8 cellular contexts compared by ENCODE assay signal in the genomic region with DNA sequence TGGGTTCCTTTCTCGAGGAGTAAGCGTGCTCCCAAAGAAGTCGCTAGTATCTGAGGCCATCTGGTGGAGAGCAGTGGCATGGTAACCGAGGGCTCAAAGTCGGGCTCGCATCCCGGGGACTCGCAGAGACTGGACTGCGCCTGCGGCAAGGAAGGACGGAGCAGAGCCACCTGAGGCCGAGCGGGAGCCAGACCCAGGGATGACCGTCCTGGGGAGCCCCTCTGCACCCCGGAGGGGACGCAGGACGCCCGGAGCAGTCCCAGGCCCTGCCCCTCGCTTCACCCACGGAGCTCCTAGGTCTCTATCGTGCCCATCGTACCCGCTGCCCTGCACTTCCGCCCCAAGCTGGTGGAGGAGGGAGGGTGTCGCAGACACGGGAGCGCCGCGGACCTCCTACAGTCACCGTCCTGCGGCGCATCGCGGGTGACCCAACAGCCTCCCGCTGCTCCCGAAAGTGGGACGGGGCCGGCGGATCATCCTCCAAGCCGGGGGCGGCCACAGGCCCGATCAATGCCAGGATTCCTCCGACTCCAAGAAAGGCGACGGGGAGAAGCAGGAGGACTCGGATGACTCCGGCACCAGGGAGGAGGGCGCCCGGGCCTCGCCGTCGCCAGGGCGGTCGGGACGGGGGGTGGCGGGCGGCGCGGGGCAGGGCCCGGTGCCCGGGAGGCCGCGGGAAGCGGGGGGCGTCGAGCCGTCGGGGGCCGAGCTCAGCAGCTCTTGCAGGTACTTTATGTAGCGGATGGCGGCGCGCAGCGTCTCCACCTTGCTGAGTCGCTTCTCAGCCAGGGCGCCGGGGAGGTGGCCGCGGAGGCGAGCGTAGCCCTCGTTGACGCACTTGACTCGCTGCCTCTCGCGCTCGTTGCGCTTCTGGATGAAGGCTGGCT.
DNase-seq lines count a peak whose midpoint lies in the region; ATAC-seq and TF ChIP-seq lines count a peak whose summit lies in the region.

No MANE protein-coding gene starts in this region.

- DNase-seq in AG09309 (ENCODE audit: low read depth) = peak; percentile 48
- peak; percentile 76 for DNase-seq in NCI-H510A (lab: John Stamatoyannopoulos, UW)
- DNase-seq in activated CD4-positive, alpha-beta T cell treated with anti-CD3 and anti-CD28 coated beads for 48 hours = peak; percentile 85
- DNase-seq in coronary artery (ENCODE audit: low spot score) = peak; percentile 92
- DNase-seq in left kidney (ENCODE audit: low read depth, low spot score) = peak; percentile 98
- DNase-seq in stimulated activated CD4-positive, alpha-beta T cell treated with anti-CD3 and anti-CD28 coated beads, Interleukin-1b, Interleukin-23, amount 100 ng/mL, for 4 hours (ENCODE audit: low read depth in 2 of 2) = peak; percentile 48 to 58

- H3K27ac ChIP-seq in coronary artery = peak overlapping the region in 1 of 2 donors; percentile 77

- TF ChIP-seq CTCF in AG09309 (IDR thresholded peaks at IDR 0.05; ENCODE audit: control insufficient read depth, insufficient read depth, low read depth, low read length, missing control alignments) = peak; percentile 86
- peak; percentile 83 for TF ChIP-seq CTCF in coronary artery (IDR thresholded peaks at IDR 0.05)

- peak overlapping the region; percentile 74 for H3K4me3 ChIP-seq in AG09309 (ENCODE audit: control insufficient read depth, low read depth, low read length)
- H3K4me3 ChIP-seq in coronary artery = peak overlapping the region; percentile 88

- ATAC-seq in GM19025 (IDR thresholded peaks at IDR 0.05; ENCODE audit: low read depth, unreplicated experiment) (peak; percentile 85), HG03378 (IDR thresholded peaks at IDR 0.05; ENCODE audit: unreplicated experiment) (peak; percentile 90)

Comparison
In these comparisons a context has a peak if more than half of its experiments do, and no peak if none do; other contexts are left out.
1. DNase-seq: peak in every context shown above with its lines; median percentile 98 in left kidney; 92 in coronary artery; 85 in activated CD4-positive, alpha-beta T cell treated with anti-CD3 and anti-CD28 coated beads for 48 hours; 76 in NCI-H510A; 53 in stimulated activated CD4-positive, alpha-beta T cell treated with anti-CD3 and anti-CD28 coated beads, Interleukin-1b, Interleukin-23, amount 100 ng/mL, for 4 hours; 48 in AG09309.